In genomic region chr16:8713635-8714097, GRCh38 we compare ENCODE assay signal across 23 cellular contexts. TPM values are rescaled to one million over a fixed set of nuclear protein-coding genes. Genes with fewer than 3 reads are reported as not detected.
DNase-seq lines count a peak whose midpoint lies in the region; ATAC-seq, FAIRE-seq and TF ChIP-seq lines count a peak whose summit lies in the region.
"Had no signal": no experiment of that assay in that cellular context is flagged by ENCODE, and none has a peak within 500 bp of the region (broad histone marks: within the 10 kb centered on the region; RNA-seq: fewer than 3 reads in every experiment).

No MANE protein-coding gene starts in this region.

- H4K20me1 ChIP-seq in HepG2 (ENCODE audit: insufficient read depth, low read length): no peaks in the 10 kb centered on the region
- H4K20me1 ChIP-seq: BLaER1 had no signal

- no peak overlapping the region for H3K9ac ChIP-seq in HepG2 (ENCODE audit: insufficient read depth, low read depth, low read length)
- H3K9ac ChIP-seq: BLaER1 had no signal

- H3K4me3 Mint-ChIP-seq in type B pancreatic cell: peak overlapping the region; percentile 70
- no peak overlapping the region for H3K4me3 Mint-ChIP-seq in natural killer cell treated with Interleukin-12 subunit alpha and Interleukin-12 subunit beta and Interleukin-15 and Interleukin-18, amount 100 ng/mL, for 72 hours
- H3K4me3 Mint-ChIP-seq: T-helper 1 cell treated with Interleukin-12 subunit alpha and Interleukin-12 subunit beta and Interleukin-4 antibody, amounts not matched to agents 30 μg/mL and 1 μg/mL, for 36 hours had no signal

- FAIRE-seq in HepG2 (lab: Jason Lieb, UNC) (no peak), pancreas (lab: Jason Lieb, UNC) (no peak)
- FAIRE-seq: A204.1, D721Med, GM19239 had no signal

- TF ChIP-seq EP300 in HepG2 (IDR thresholded peaks at IDR 0.05; ENCODE audit: low read depth in 2 of 2, low read length in 2 of 2) (no peak), HepG2 (CRISPR knock-in tag; IDR thresholded peaks at IDR 0.05; ENCODE audit: borderline replicate concordance) (no peak)

- peak overlapping the region; percentile 69 for H3K27ac Mint-ChIP-seq in type B pancreatic cell
- no peak overlapping the region for H3K27ac Mint-ChIP-seq in natural killer cell treated with Interleukin-12 subunit alpha and Interleukin-12 subunit beta and Interleukin-15 and Interleukin-18, amount 100 ng/mL, for 72 hours
- H3K27ac Mint-ChIP-seq: T-helper 1 cell treated with Interleukin-12 subunit alpha and Interleukin-12 subunit beta and Interleukin-4 antibody, amounts not matched to agents 30 μg/mL and 1 μg/mL, for 36 hours had no signal

- in situ Hi-C loops in HepG2 (cut with HindIII; ENCODE audit: extremely low pct_ligation_motif_present, low pct_unique_long_range_greater_than_20kb): no loop called here

- CTCF ChIA-PET in HepG2 (lab: Yijun Ruan, JAX; ENCODE audit: low intra/inter-chr PET ratio, low total read pairs): no interaction called here

- no peaks in the 10 kb centered on the region for H3K27me3 Mint-ChIP-seq in type B pancreatic cell
- peaks cover 0 to 10% of the 10 kb centered on the region in 2 donors for H3K27me3 Mint-ChIP-seq in natural killer cell treated with Interleukin-12 subunit alpha and Interleukin-12 subunit beta and Interleukin-15 and Interleukin-18, amount 100 ng/mL, for 72 hours

- no peaks in the 10 kb centered on the region for H3K79me2 ChIP-seq in HepG2 (ENCODE audit: insufficient read depth, low read length)

- peaks cover 7% of the 10 kb centered on the region for H3K36me3 Mint-ChIP-seq in type B pancreatic cell
- no peaks in the 10 kb centered on the region for H3K36me3 Mint-ChIP-seq in natural killer cell treated with Interleukin-12 subunit alpha and Interleukin-12 subunit beta and Interleukin-15 and Interleukin-18, amount 100 ng/mL, for 72 hours

- H3K4me3 ChIP-seq in HepG2 (replicated peaks in 1 of 3; ENCODE audit: insufficient read depth in 1 of 3, low read depth in 2 of 3, low read length in 3 of 3) (no peak overlapping the region), pancreas (no peak overlapping the region), prostate gland (no peak overlapping the region)
- H3K4me3 ChIP-seq: adrenal gland, BLaER1, stomach had no signal

- POLR2A ChIA-PET in HepG2 (lab: Yijun Ruan, JAX): no interaction called here

- TF ChIP-seq CTCF in HepG2 (CRISPR knock-in tag; IDR thresholded peaks at IDR 0.05): no peak
- no peak for TF ChIP-seq CTCF in type B pancreatic cell (conservative IDR thresholded peaks at IDR 0.05)
- no peak for TF ChIP-seq CTCF in pancreas (IDR thresholded peaks at IDR 0.05)
- no peak for TF ChIP-seq CTCF in prostate gland (IDR thresholded peaks at IDR 0.05)

- peaks cover 42% of the 10 kb centered on the region for H3K4me1 Mint-ChIP-seq in type B pancreatic cell (ENCODE audit: unreplicated experiment)
- H3K4me1 Mint-ChIP-seq in natural killer cell treated with Interleukin-12 subunit alpha and Interleukin-12 subunit beta and Interleukin-15 and Interleukin-18, amount 100 ng/mL, for 72 hours (ENCODE audit: low read depth in 2 of 2): peaks cover 5 to 9% of the 10 kb centered on the region in 2 donors

- H3K27me3 ChIP-seq in HepG2 (ENCODE audit: control insufficient read depth in 1 of 2, insufficient read depth in 2 of 2, low read length in 2 of 2): no peaks in the 10 kb centered on the region
- H3K27me3 ChIP-seq in pancreas: no peaks in the 10 kb centered on the region
- H3K27me3 ChIP-seq in prostate gland (replicated peaks; ENCODE audit: insufficient read depth): no peaks in the 10 kb centered on the region
- H3K27me3 ChIP-seq: adrenal gland, BLaER1, stomach had no signal

- DNase-seq in NCI-H146 (lab: John Stamatoyannopoulos, UW) (peak; percentile 30), NCI-H146 treated with DMSO at 0.1 percent for 48 hours (lab: John Stamatoyannopoulos, UW; ENCODE audit: unreplicated experiment) (no peak), cerebellar cortex (ENCODE audit: low spot score) (peak; percentile 71), HepG2 (ENCODE audit: low spot score) (no peak), type B pancreatic cell (ENCODE audit: extremely low spot score, unreplicated experiment) (no peak), pancreas (no peak), prostate gland (ENCODE audit: low spot score) (no peak)
- DNase-seq in natural killer cell treated with Interleukin-12 subunit alpha and Interleukin-12 subunit beta and Interleukin-15 and Interleukin-18, amount 100 ng/mL, for 72 hours (ENCODE audit: low spot score): no peak
- DNase-seq: activated CD4-positive, alpha-beta T cell treated with anti-CD3 and anti-CD28 coated beads, Interleukin-2, amount 50 U/mL, for 1 hour; activated CD8-positive, alpha-beta memory T cell treated with anti-CD3 and anti-CD28 coated beads, Interleukin-2, amount 50 U/mL, for 4 hours; activated effector memory CD4-positive, alpha-beta T cell treated with anti-CD3 and anti-CD28 coated beads, Interleukin-2, amount 50 U/mL, for 16 hours; adrenal gland; central memory CD4-positive, alpha-beta T cell; effector memory CD4-positive, alpha-beta T cell; NCI-H187; stimulated activated CD4-positive, alpha-beta T cell treated with anti-CD3 and anti-CD28 coated beads, Interleukin-2, amount 100 ng/mL, for 48 hours; stomach had no signal

- H3K4me2 ChIP-seq in HepG2 (ENCODE audit: low read depth, low read length): no peak overlapping the region
- H3K4me2 ChIP-seq: BLaER1 had no signal

- TF ChIP-seq RAD21 in HepG2 (CRISPR knock-in tag; IDR thresholded peaks at IDR 0.05): no peak

- no peaks in the 10 kb centered on the region for H3K9me3 ChIP-seq in HepG2 (ENCODE audit: low read length)
- H3K9me3 ChIP-seq in pancreas: no peaks in the 10 kb centered on the region
- H3K9me3 ChIP-seq in prostate gland: no peaks in the 10 kb centered on the region

- H3K36me3 ChIP-seq in HepG2 (replicated peaks in 1 of 2; ENCODE audit: control insufficient read depth in 1 of 2, insufficient read depth in 2 of 2, low read length in 2 of 2) (peaks cover 8 to 31% of the 10 kb centered on the region in 2 experiments; a peak in 4 of 5 replicates), pancreas (no peaks in the 10 kb centered on the region), prostate gland (no peaks in the 10 kb centered on the region)
- H3K36me3 ChIP-seq: adrenal gland had no signal

- intact Hi-C loops in HepG2 (cut with micrococcal nuclease; ENCODE audit: unreplicated experiment): no loop called here
- intact Hi-C loops in pancreas (cut with DNase I): no loop called here
- intact Hi-C loops in prostate gland (cut with DNase I): no loop called here

- peaks cover 8% of the 10 kb centered on the region; the same call in 1 of the 2 replicates for H3K4me1 ChIP-seq in HepG2 (ENCODE audit: insufficient read depth, low read length)
- H3K4me1 ChIP-seq in pancreas: peaks cover 0 to 5% (median 0%) of the 10 kb centered on the region in 3 donors
- H3K4me1 ChIP-seq in prostate gland (replicated peaks): no peaks in the 10 kb centered on the region
- H3K4me1 ChIP-seq: stomach had no signal

- no peak overlapping the region for H2AFZ ChIP-seq in HepG2 (ENCODE audit: low read length)

- ATAC-seq in HepG2 (no peak), pancreas (no peak)
- no peak for ATAC-seq in natural killer cell treated with Interleukin-12 subunit alpha and Interleukin-12 subunit beta and Interleukin-15 and Interleukin-18, amount 100 ng/mL, for 72 hours
- ATAC-seq: Right ventricle myocardium inferior had no signal

- H3K27ac ChIP-seq in HepG2 (ENCODE audit: extremely low read length, insufficient read depth, low read length): no peak overlapping the region
- no peak overlapping the region for H3K27ac ChIP-seq in pancreas
- no peak overlapping the region for H3K27ac ChIP-seq in prostate gland
- H3K27ac ChIP-seq: BLaER1, stomach had no signal

- no TSS peak for BruUV-seq in HepG2 (replicated peaks; lab: Mats Ljungman, UMichigan)

- peaks cover 5% of the 10 kb centered on the region for H3K9me3 Mint-ChIP-seq in type B pancreatic cell
- H3K9me3 Mint-ChIP-seq in natural killer cell treated with Interleukin-12 subunit alpha and Interleukin-12 subunit beta and Interleukin-15 and Interleukin-18, amount 100 ng/mL, for 72 hours: no peaks in the 10 kb centered on the region

- TF ChIP-seq POLR2A in HepG2 (IDR thresholded peaks at IDR 0.05; ENCODE audit: insufficient read depth in 1 of 2, low read depth in 2 of 2, low read length in 2 of 2): no peak
- no peak for TF ChIP-seq POLR2A in prostate gland (IDR thresholded peaks at IDR 0.05)

- 92% methylated on average over 10 of the region's 10 CpGs for WGBS in HepG2 (ENCODE audit: low lambda C conversion rate)
- WGBS in pancreas, 2 donors: 81 to 88% methylated on average over 10 of the region's 10 CpGs
- WGBS in prostate gland: 88% methylated on average over 10 of the region's 10 CpGs

TF ChIP-seq in HepG2, 621 proteins besides CTCF, POLR2A, EP300 and RAD21 (continues in another document):
- no peak for TF ChIP-seq ZNF501 (CRISPR knock-in tag; IDR thresholded peaks at IDR 0.05)

RNA-seq across cellular contexts. Expression of gene ABAT, which starts 39.2 kb away (rescaled TPM):
- total RNA-seq in HepG2 (2016; rRNA removed; fragmentation: Illumina TruSeq; extraction: Trizol) (97.3 and 123 TPM in 2 replicates), type B pancreatic cell (ENCODE audit: low replicate concordance) (21.1 and 32.1 TPM in 2 replicates), pancreas (10 to 100 TPM; 21.5 to 50.2 (median 29.1) TPM), prostate gland (10 to 100 TPM; 67.4 to 74.7 TPM)
- 9.7 and 10.7 TPM in 2 replicates for total RNA-seq in HepG2 (2016; cell fraction: cytosol; rRNA removed; fragmentation: Illumina TruSeq; extraction: Trizol; ENCODE audit: low read depth)
- total RNA-seq in HepG2 (2016; cell fraction: insoluble cytoplasmic fraction; rRNA removed; fragmentation: Illumina TruSeq; extraction: Trizol): 100 and 112 TPM in 2 replicates
- 29.4 and 30.9 TPM in 2 replicates for total RNA-seq in HepG2 (2016; cell fraction: membrane; rRNA removed; fragmentation: Illumina TruSeq; extraction: Trizol)
- 61.8 and 69.4 TPM in 2 replicates for total RNA-seq in HepG2 (2016; cell fraction: nucleus; rRNA removed; fragmentation: Illumina TruSeq; extraction: Trizol)
- polyA plus RNA-seq in HepG2 (2011; rRNA removed) (47.6 and 55.0 TPM in 2 replicates), pancreas (10 to 100 TPM; 26.0 to 30.4 TPM)
- 25.4 and 34.3 TPM in 2 replicates for polyA plus RNA-seq in HepG2 (2011; cell fraction: cytosol; rRNA removed)
- 65.2 and 68.0 TPM in 2 replicates for polyA plus RNA-seq in HepG2 (2011; cell fraction: nucleus; rRNA removed)
- 21.6 and 22.2 TPM in 2 replicates for polyA plus RNA-seq in HepG2 (2012)
- polyA plus RNA-seq in HepG2 (2016; cell fraction: cytosol; fragmentation: Illumina TruSeq; extraction: Trizol; ENCODE audit: low read depth): 5.7 and 5.8 TPM in 2 replicates
- polyA plus RNA-seq in HepG2 (2016; cell fraction: insoluble cytoplasmic fraction; fragmentation: Illumina TruSeq; extraction: Trizol; ENCODE audit: low read depth): 116 and 128 TPM in 2 replicates
- 15.2 TPM in 2 replicates for polyA plus RNA-seq in HepG2 (2016; cell fraction: membrane; fragmentation: Illumina TruSeq; extraction: Trizol; ENCODE audit: low read depth)
- 101 and 108 TPM in 2 replicates for polyA plus RNA-seq in HepG2 (2016; cell fraction: nucleus; fragmentation: Illumina TruSeq; extraction: Trizol; ENCODE audit: insufficient read depth, low read depth)
- polyA minus RNA-seq in HepG2 (2011; rRNA and poly(A)+ RNA removed; ENCODE audit: low replicate concordance): 0.44 and 41.3 TPM in 2 replicates
- 24.2 and 32.3 TPM in 2 replicates for polyA minus RNA-seq in HepG2 (2011; cell fraction: cytosol; rRNA and poly(A)+ RNA removed)
- polyA minus RNA-seq in HepG2 (2011; cell fraction: nucleus; rRNA and poly(A)+ RNA removed): 32.1 and 39.7 TPM in 2 replicates
- total RNA-seq in natural killer cell treated with Interleukin-12 subunit alpha and Interleukin-12 subunit beta and Interleukin-15 and Interleukin-18, amount 100 ng/mL, for 72 hours: 1 to 10 TPM; 8.7 TPM

Comparison
In these comparisons a context has a peak if more than half of its experiments do, and no peak if none do; other contexts are left out.
1. DNase-seq: peak in NCI-H146 (single experiment) and cerebellar cortex (single experiment); none in NCI-H146 treated with DMSO at 0.1 percent for 48 hours (single experiment), HepG2 (single experiment), type B pancreatic cell (single experiment), natural killer cell treated with Interleukin-12 subunit alpha and Interleukin-12 subunit beta and Interleukin-15 and Interleukin-18, amount 100 ng/mL, for 72 hours (single experiment), pancreas (0 of 6) and prostate gland (single experiment).